Comparison of ENCODE assay signal across 17 cellular contexts in genomic region chr12:59077153-59077930, GRCh38.
DNase-seq lines count a peak whose midpoint lies in the region; ATAC-seq and TF ChIP-seq lines count a peak whose summit lies in the region.
"Had no signal": no experiment of that assay in that cellular context is flagged by ENCODE, and none has a peak within 500 bp of the region (broad histone marks: within the 10 kb centered on the region; RNA-seq: fewer than 3 reads in every experiment).

No MANE protein-coding gene starts in this region.

- H3K4me3 ChIP-seq in SJSA1 (no peak overlapping the region), esophagus squamous epithelium (no peak overlapping the region)
- H3K4me3 ChIP-seq: ascending aorta had no signal

- 17 to 27% methylated on average over 5 of the region's 5 CpGs for WGBS in esophagus squamous epithelium, 2 donors

- H3K4me1 ChIP-seq in SJSA1 (replicated peaks) = peaks cover 26% of the 10 kb centered on the region
- H3K4me1 ChIP-seq in esophagus squamous epithelium = peaks cover 18 to 67% (median 23%) of the 10 kb centered on the region in 3 donors
- H3K4me1 ChIP-seq: ascending aorta, BE2C had no signal

- DNase-seq in EH (ENCODE audit: low read depth) = peak; percentile 5
- peak in 1 of 2 experiments; percentile 26 for DNase-seq in SJSA1 (ENCODE audit: low read depth in 1 of 2, low spot score in 2 of 2)
- no peak for DNase-seq in esophagus squamous epithelium (lab: John Stamatoyannopoulos, UW)
- no peak for DNase-seq in omental fat pad (ENCODE audit: low spot score)
- DNase-seq in nucleus accumbens (lab: John Stamatoyannopoulos, UW) = no peak
- no peak for DNase-seq in NCI-H446 treated with DMSO at 0.1 percent for 48 hours (lab: John Stamatoyannopoulos, UW)
- DNase-seq in caudate nucleus (lab: John Stamatoyannopoulos, UW) = no peak
- DNase-seq in activated effector memory CD4-positive, alpha-beta T cell treated with anti-CD3 and anti-CD28 coated beads, Interleukin-2, amount 50 U/mL, for 16 hours = no peak
- DNase-seq: activated CD4-positive, alpha-beta T cell treated with anti-CD3 and anti-CD28 coated beads for 48 hours; activated T-cell treated with anti-CD3 and anti-CD28 coated beads, Interleukin-2, amount 50 U/mL, for 72 hours; BE2C; NCI-H226; stimulated activated CD4-positive, alpha-beta T cell treated with anti-CD3 and anti-CD28 coated beads, Interleukin-2, amount 100 ng/mL, for 48 hours; T-helper 2 cell had no signal

- H3K9me3 ChIP-seq in SJSA1 (replicated peaks) (no peaks in the 10 kb centered on the region), esophagus squamous epithelium (no peaks in the 10 kb centered on the region)
- H3K9me3 ChIP-seq: ascending aorta, BE2C had no signal

- TF ChIP-seq CTCF in esophagus squamous epithelium (IDR thresholded peaks at IDR 0.05) = no peak
- no peak for TF ChIP-seq CTCF in omental fat pad (IDR thresholded peaks at IDR 0.05)

- 0 out of 2 replicates have a peak overlapping the region, but pooled peaks have one; percentile 24 for H3K27ac ChIP-seq in SJSA1
- peak overlapping the region; percentile 31 to 86 (median 80) for H3K27ac ChIP-seq in esophagus squamous epithelium
- H3K27ac ChIP-seq in caudate nucleus (ENCODE audit: low read depth, low read length) = no peak overlapping the region
- H3K27ac ChIP-seq: ascending aorta, HL-60 had no signal

- peak; percentile 37 for ATAC-seq in omental fat pad (ENCODE audit: low FRiP score)
- ATAC-seq: activated T-cell treated with anti-CD3 and anti-CD28 coated beads, Interleukin-2, amount 50 U/mL, for 72 hours; stimulated activated memory B cell treated with anti-CD40 and anti-IgM and Interleukin-4, amounts not matched to agents 10 μg/mL and 1 μg/mL and 100 μg/mL, for 72 hours had no signal

- no peaks in the 10 kb centered on the region for H3K27me3 ChIP-seq in SJSA1 (replicated peaks)
- H3K27me3 ChIP-seq in esophagus squamous epithelium = no peaks in the 10 kb centered on the region
- H3K27me3 ChIP-seq: ascending aorta, BE2C had no signal

- H3K36me3 ChIP-seq in SJSA1 (no peaks in the 10 kb centered on the region), esophagus squamous epithelium (no peaks in the 10 kb centered on the region)
- H3K36me3 ChIP-seq: ascending aorta, BE2C had no signal

- no peak for TF ChIP-seq POLR2A in esophagus squamous epithelium (IDR thresholded peaks at IDR 0.05)

- intact Hi-C loops in esophagus squamous epithelium (cut with DNase I) = no loop called here
